ENCODE assay signal across 8 cellular contexts in the genomic region with DNA sequence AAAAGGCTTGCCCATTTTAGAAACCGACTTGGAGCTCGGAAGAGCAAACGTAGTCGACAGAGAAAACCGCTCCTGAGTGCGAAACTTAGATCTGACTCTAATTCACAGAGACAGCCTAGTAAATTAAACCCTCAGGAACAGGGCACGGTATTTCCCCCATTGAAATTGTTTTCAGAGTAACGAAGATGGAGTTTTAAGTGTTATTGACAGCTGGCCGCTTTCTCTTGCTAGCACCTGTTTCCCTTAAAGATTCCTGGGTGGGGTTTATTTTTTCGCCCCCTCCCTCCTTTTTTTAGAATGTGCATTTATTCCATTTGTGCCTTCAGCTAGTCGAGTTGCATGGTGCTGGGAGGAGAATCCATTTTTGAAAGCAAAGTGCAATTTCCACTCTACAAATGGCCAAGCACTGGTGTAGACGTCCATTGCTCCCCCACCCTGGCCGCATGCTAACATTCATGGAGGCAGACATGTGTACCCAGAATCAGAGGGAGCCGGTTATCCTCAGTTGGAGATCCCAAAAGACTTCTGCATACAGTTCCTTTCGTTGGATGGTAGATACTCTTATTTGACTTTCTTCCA.
DNase-seq lines count a peak whose midpoint lies in the region; ATAC-seq and TF ChIP-seq lines count a peak whose summit lies in the region.

No MANE protein-coding gene starts in this region.

- H3K27ac Mint-ChIP-seq in type B pancreatic cell: peak overlapping the region; percentile 42

- H4K8ac ChIP-seq in mesenchymal stem cell (ENCODE audit: low read length): no peak overlapping the region

- peak overlapping the region in 1 of 2 experiments; percentile 9 for H3K23ac ChIP-seq in mesenchymal stem cell (ENCODE audit: low read length in 2 of 2)

- no peak overlapping the region for H2AFZ ChIP-seq in mesenchymal stem cell (ENCODE audit: low read depth, low read length)

- peaks cover 72% of the 10 kb centered on the region for H3K27me3 ChIP-seq in cardiac muscle cell
- H3K27me3 ChIP-seq in ascending aorta: no peaks in the 10 kb centered on the region
- peaks cover 43 to 53% of the 10 kb centered on the region in 2 experiments for H3K27me3 ChIP-seq in mesenchymal stem cell (ENCODE audit: control insufficient read depth in 1 of 2, insufficient read depth in 1 of 2, low read length in 2 of 2)

- 18% methylated on average over 9 of the region's 15 CpGs for WGBS in mesenchymal stem cell

- H3K9me3 Mint-ChIP-seq in type B pancreatic cell: no peaks in the 10 kb centered on the region

- H3K4me1 ChIP-seq in cardiac muscle cell (ENCODE audit: low read depth): no peaks in the 10 kb centered on the region
- H3K4me1 ChIP-seq in ascending aorta: peaks cover 0 to 3% of the 10 kb centered on the region in 2 donors
- peaks cover 13% of the 10 kb centered on the region for H3K4me1 ChIP-seq in mesenchymal stem cell (ENCODE audit: control insufficient read depth, insufficient read depth, low read depth, low read length)

- no peak overlapping the region for H3K9ac ChIP-seq in mesenchymal stem cell (ENCODE audit: low read length)

- H3K4me3 Mint-ChIP-seq in type B pancreatic cell: peak overlapping the region; percentile 94

- H3K79me1 ChIP-seq in mesenchymal stem cell (replicated peaks; ENCODE audit: low read length, poor library complexity, severe bottlenecking): no peaks in the 10 kb centered on the region

- no peak overlapping the region for H3K18ac ChIP-seq in mesenchymal stem cell (ENCODE audit: low read depth in 1 of 2, low read length in 2 of 2)

- no peaks in the 10 kb centered on the region for H3K36me3 ChIP-seq in cardiac muscle cell
- H3K36me3 ChIP-seq in ascending aorta: no peaks in the 10 kb centered on the region
- peaks cover 0 to 4% of the 10 kb centered on the region in 2 experiments for H3K36me3 ChIP-seq in mesenchymal stem cell (ENCODE audit: control insufficient read depth in 1 of 2, insufficient read depth in 2 of 2, low read depth in 1 of 2, low read length in 2 of 2)

- H3K4me1 Mint-ChIP-seq in type B pancreatic cell (ENCODE audit: unreplicated experiment): peaks cover 11% of the 10 kb centered on the region

- no peak overlapping the region for H2BK12ac ChIP-seq in mesenchymal stem cell (ENCODE audit: low read length in 2 of 2)

- DNase-seq in cardiac muscle cell (ENCODE audit: low read depth in 1 of 2, low spot score in 1 of 2) (peak in 1 of 2 donors; percentile 5), Right ventricle myocardium superior (no peak), ascending aorta (ENCODE audit: low spot score in 2 of 2) (no peak), mesenchymal stem cell (peak; percentile 0), type B pancreatic cell (ENCODE audit: extremely low spot score, unreplicated experiment) (no peak), RKO (ENCODE audit: low spot score) (no peak), NCI-H2029 (lab: John Stamatoyannopoulos, UW) (no peak)

- H3K4me3 ChIP-seq in cardiac muscle cell (peak overlapping the region; percentile 68), ascending aorta (peak overlapping the region; percentile 52 to 90), mesenchymal stem cell (ENCODE audit: insufficient read depth in 1 of 2, low read depth in 1 of 2, low read length in 2 of 2) (peak overlapping the region in 1 of 2 experiments; percentile 70)

- no peak overlapping the region for H3K4ac ChIP-seq in mesenchymal stem cell (ENCODE audit: low read depth in 1 of 2, low read length in 2 of 2)

- ATAC-seq in Right ventricle myocardium superior (ENCODE audit: poor library complexity) (no peak), HG03025 (IDR thresholded peaks at IDR 0.05; ENCODE audit: low FRiP score, unreplicated experiment) (no peak)

- H3K14ac ChIP-seq in mesenchymal stem cell (ENCODE audit: low read length in 2 of 2): no peak overlapping the region

- no peak overlapping the region for H2BK5ac ChIP-seq in mesenchymal stem cell (ENCODE audit: low read depth, low read length, poor library complexity, severe bottlenecking)

- no peaks in the 10 kb centered on the region for H3K9me3 ChIP-seq in cardiac muscle cell (ENCODE audit: low read depth)
- H3K9me3 ChIP-seq in ascending aorta: no peaks in the 10 kb centered on the region
- no peaks in the 10 kb centered on the region for H3K9me3 ChIP-seq in mesenchymal stem cell (ENCODE audit: control insufficient read depth, low read length)

- intact Hi-C loops in Right ventricle myocardium superior (cut with DNase I): no loop called here
- intact Hi-C loops in ascending aorta (cut with DNase I): loop anchor here (10.0 kb wide), 1 partner anchor 871 kb away; no protein-coding TSS in a partner anchor

- H2AK5ac ChIP-seq in mesenchymal stem cell (ENCODE audit: low read length, severe bottlenecking): no peak overlapping the region

- no peak overlapping the region for H3K27ac ChIP-seq in cardiac muscle cell
- H3K27ac ChIP-seq in ascending aorta: no peak overlapping the region
- H3K27ac ChIP-seq in mesenchymal stem cell (ENCODE audit: low read length, poor library complexity, severe bottlenecking): no peak overlapping the region

- H3K4me2 ChIP-seq in mesenchymal stem cell (ENCODE audit: low read length, poor library complexity, severe bottlenecking): peak overlapping the region; percentile 100

- no peak overlapping the region for H4K91ac ChIP-seq in mesenchymal stem cell (ENCODE audit: low read length)

- no peak overlapping the region for H2BK15ac ChIP-seq in mesenchymal stem cell (ENCODE audit: low read depth, poor library complexity, severe bottlenecking)

- peaks cover 52% of the 10 kb centered on the region for H3K27me3 Mint-ChIP-seq in type B pancreatic cell

- H3K36me3 Mint-ChIP-seq in type B pancreatic cell: no peaks in the 10 kb centered on the region

- H2BK120ac ChIP-seq in mesenchymal stem cell (ENCODE audit: low read depth, low read length): no peak overlapping the region

- TF ChIP-seq CTCF in cardiac muscle cell (IDR thresholded peaks at IDR 0.05; ENCODE audit: low read depth, low read length) (no peak), ascending aorta (IDR thresholded peaks at IDR 0.05) (no peak), type B pancreatic cell (conservative IDR thresholded peaks at IDR 0.05) (no peak)
